26 cellular contexts compared by ENCODE assay signal in genomic region chr2:150150137-150150536, GRCh38.
"Had no signal": no experiment of that assay in that cellular context is flagged by ENCODE, and none has a peak within 500 bp of the region (broad histone marks: within the 10 kb centered on the region; RNA-seq: fewer than 3 reads in every experiment).

No MANE protein-coding gene starts in this region.

- H3K4me1 ChIP-seq: prostate gland, spleen, tibial nerve, uterus had no signal

- DNase-seq: head of caudate nucleus; hypothalamus; immature natural killer cell; kidney; mesendoderm; naive thymus-derived CD4-positive, alpha-beta T cell; ovary; posterior cingulate gyrus; retina; right cardiac atrium; spleen; stimulated activated CD4-positive, alpha-beta T cell treated with anti-CD3 and anti-CD28 coated beads, Interleukin-4, amount 100 ng/mL, for 24 hours; stimulated activated naive CD4-positive, alpha-beta T cell; substantia nigra; uterus had no signal

- H3K27ac ChIP-seq: ovary, prostate gland, skin epidermis, spleen, tibial nerve, uterus had no signal

- H3K4me3 Mint-ChIP-seq: immature natural killer cell; mesothelial cell of epicardium; naive thymus-derived CD4-positive, alpha-beta T cell; natural killer cell treated with Interleukin-12 subunit alpha and Interleukin-12 subunit beta and Interleukin-15 and Interleukin-18, amount 100 ng/mL, for 72 hours; stimulated activated effector memory CD8-positive, alpha-beta T cell treated with anti-CD3 and anti-CD28 coated beads, Interleukin-12 subunit alpha, Interleukin-12 subunit beta, amount 100 ng/mL, for 72 hours; stimulated activated naive CD8-positive, alpha-beta T cell treated with anti-CD3 and anti-CD28 coated beads, Interleukin-15, Interleukin-2, amounts not matched to agents 100 ng/mL and 50 ng/mL, for 24 hours; type B pancreatic cell had no signal

- H3K27ac Mint-ChIP-seq: immature natural killer cell; mesothelial cell of epicardium; naive thymus-derived CD4-positive, alpha-beta T cell; natural killer cell treated with Interleukin-12 subunit alpha and Interleukin-12 subunit beta and Interleukin-15 and Interleukin-18, amount 100 ng/mL, for 72 hours; stimulated activated effector memory CD8-positive, alpha-beta T cell treated with anti-CD3 and anti-CD28 coated beads, Interleukin-12 subunit alpha, Interleukin-12 subunit beta, amount 100 ng/mL, for 72 hours; stimulated activated naive CD8-positive, alpha-beta T cell treated with anti-CD3 and anti-CD28 coated beads, Interleukin-15, Interleukin-2, amounts not matched to agents 100 ng/mL and 50 ng/mL, for 24 hours; type B pancreatic cell had no signal

- H3K27me3 Mint-ChIP-seq: naive thymus-derived CD4-positive, alpha-beta T cell; natural killer cell treated with Interleukin-12 subunit alpha and Interleukin-12 subunit beta and Interleukin-15 and Interleukin-18, amount 100 ng/mL, for 72 hours; stimulated activated naive CD8-positive, alpha-beta T cell treated with anti-CD3 and anti-CD28 coated beads, Interleukin-15, Interleukin-2, amounts not matched to agents 100 ng/mL and 50 ng/mL, for 24 hours; type B pancreatic cell had no signal

- H3K36me3 Mint-ChIP-seq: immature natural killer cell; natural killer cell treated with Interleukin-12 subunit alpha and Interleukin-12 subunit beta and Interleukin-15 and Interleukin-18, amount 100 ng/mL, for 72 hours; stimulated activated effector memory CD8-positive, alpha-beta T cell treated with anti-CD3 and anti-CD28 coated beads, Interleukin-12 subunit alpha, Interleukin-12 subunit beta, amount 100 ng/mL, for 72 hours; type B pancreatic cell had no signal

- H3K36me3 ChIP-seq: ovary, prostate gland, spleen, tibial nerve, uterus had no signal

- H3K4me1 Mint-ChIP-seq: immature natural killer cell; naive thymus-derived CD4-positive, alpha-beta T cell; stimulated activated effector memory CD8-positive, alpha-beta T cell treated with anti-CD3 and anti-CD28 coated beads, Interleukin-12 subunit alpha, Interleukin-12 subunit beta, amount 100 ng/mL, for 72 hours had no signal

- H3K9me3 Mint-ChIP-seq: stimulated activated effector memory CD8-positive, alpha-beta T cell treated with anti-CD3 and anti-CD28 coated beads, Interleukin-12 subunit alpha, Interleukin-12 subunit beta, amount 100 ng/mL, for 72 hours had no signal

- FAIRE-seq: islet of Langerhans, kidney had no signal

- H3K27me3 ChIP-seq: ovary, spleen, tibial nerve, uterus had no signal

- H3K9me3 ChIP-seq: ovary, prostate gland, uterus had no signal

- ATAC-seq: naive thymus-derived CD4-positive, alpha-beta T cell; natural killer cell treated with Interleukin-12 subunit alpha and Interleukin-12 subunit beta and Interleukin-15 and Interleukin-18, amount 100 ng/mL, for 72 hours; right cardiac atrium; sciatic nerve; stimulated activated effector memory CD8-positive, alpha-beta T cell treated with anti-CD3 and anti-CD28 coated beads, Interleukin-12 subunit alpha, Interleukin-12 subunit beta, amount 100 ng/mL, for 72 hours had no signal

- H3K4me3 ChIP-seq: lung, ovary, prostate gland, skin epidermis, spleen, tibial nerve, uterus had no signal
